Comparison of ENCODE assay signal across 8 cellular contexts in genomic region chr15:34987982-34988873, GRCh38. TPM values are rescaled to one million over a fixed set of nuclear protein-coding genes. Genes with fewer than 3 reads are reported as not detected.
DNase-seq lines count a peak whose midpoint lies in the region; ATAC-seq and TF ChIP-seq lines count a peak whose summit lies in the region.

Gene ZNF770, minus strand, starts transcription at chr15:34988287. Its CDS starts 4,853 bp downstream, at chr15:34983434.

- H3K27me3 Mint-ChIP-seq in T-cell: no peaks in the 10 kb centered on the region

- peak within 1 kb of the TSS; percentile 93 to 98 (median 97) for H3K4me3 Mint-ChIP-seq in T-cell

- H3K27ac ChIP-seq in adipose tissue (ENCODE audit: low read depth, low read length) (peak within 1 kb of the TSS; percentile 61), heart left ventricle (peak within 1 kb of the TSS; percentile 96 to 100 (median 98)), upper lobe of left lung (peak within 1 kb of the TSS; percentile 94 to 99 (median 98))

- H3K4me1 ChIP-seq in heart left ventricle (peaks cover 6 to 47% (median 38%) of the 10 kb centered on the region in 12 donors), upper lobe of left lung (peaks cover 29 to 49% (median 36%) of the 10 kb centered on the region in 4 donors)

- H3K9me3 Mint-ChIP-seq in T-cell: no peaks in the 10 kb centered on the region

- peak within 1 kb of the TSS; percentile 76 for H3K4me3 ChIP-seq in GM12865 (ENCODE audit: low read depth, low read length)
- H3K4me3 ChIP-seq in heart left ventricle: peak within 1 kb of the TSS; percentile 59 to 89 (median 82)
- peak within 1 kb of the TSS; percentile 56 to 91 (median 87) for H3K4me3 ChIP-seq in upper lobe of left lung

- peak in 1 of 4 donors; percentile 2 for TF ChIP-seq EP300 in upper lobe of left lung (IDR thresholded peaks at IDR 0.05)

- no peaks in the 10 kb centered on the region for H3K36me3 Mint-ChIP-seq in T-cell

- DNase-seq in GM12865 (ENCODE audit: low read depth) (peak; percentile 92), NCI-H1105 (lab: John Stamatoyannopoulos, UW) (peak; percentile 45), T-cell (peak; percentile 56 to 88 (median 74)), heart left ventricle (peak; percentile 79 to 91 (median 82)), posterior vena cava (ENCODE audit: low spot score) (peak; percentile 94), upper lobe of left lung (peak; percentile 77 to 96)

- no peak for TF ChIP-seq CTCF in GM12865 (IDR thresholded peaks at IDR 0.05; ENCODE audit: insufficient read depth, low read depth, low read length, missing control alignments)
- TF ChIP-seq CTCF in heart left ventricle (IDR thresholded peaks at IDR 0.05): no peak
- TF ChIP-seq CTCF in upper lobe of left lung (IDR thresholded peaks at IDR 0.05): peak in 2 of 6 experiments; percentile 12 to 47

- CTCF ChIA-PET in T-cell (lab: Charles Lee): interaction anchor here (0.6 to 2.6 kb wide), 6 partner anchors 10 to 19 kb away, joined by 3 to 65 read pairs (median 4); partner anchors contain the start of gene AQR (in 2 of the 2)

- H3K27me3 ChIP-seq in heart left ventricle: no peaks in the 10 kb centered on the region
- H3K27me3 ChIP-seq in upper lobe of left lung: no peaks in the 10 kb centered on the region

- POLR2A ChIA-PET in T-cell (lab: Charles Lee): interaction anchor here (0.5 to 1.7 kb wide), 6 partner anchors 14 to 952 kb away, joined by 3 to 23 read pairs (median 6); partner anchors contain the start of gene AQR (in 2 of the 2)

- H3K36me3 ChIP-seq in heart left ventricle (peaks cover 0 to 32% (median 10%) of the 10 kb centered on the region in 9 donors), upper lobe of left lung (peaks cover 0 to 14% (median 0%) of the 10 kb centered on the region in 4 donors)

- TF ChIP-seq POLR2A in heart left ventricle (IDR thresholded peaks at IDR 0.05) (peak in 1 of 2 donors; percentile 78), upper lobe of left lung (IDR thresholded peaks at IDR 0.05) (peak in 3 of 4 donors; percentile 77 to 92 (median 89))

- peak within 1 kb of the TSS; percentile 99 for H3K27ac Mint-ChIP-seq in T-cell

- peaks cover 34 to 51% (median 48%) of the 10 kb centered on the region in 3 donors for H3K4me1 Mint-ChIP-seq in T-cell

- H3K9me3 ChIP-seq in heart left ventricle (no peaks in the 10 kb centered on the region), upper lobe of left lung (no peaks in the 10 kb centered on the region)

- intact Hi-C loops in heart left ventricle (cut with DNase I): loop anchor here in 4 of 10 donors (1.0 to 2.0 kb wide), 2 partner anchors 19 kb away; partner anchors contain the start of gene AQR (in 4 of the 4)
- intact Hi-C loops in posterior vena cava (cut with DNase I): no loop called here

- ATAC-seq in HG02623 (IDR thresholded peaks at IDR 0.05; ENCODE audit: unreplicated experiment) (peak; percentile 65), T-cell (replicated peaks in 1 of 4) (peak; percentile 85 to 93 (median 86)), heart left ventricle (peak; percentile 88 to 95 (median 93)), upper lobe of left lung (ENCODE audit: low FRiP score in 2 of 2) (peak; percentile 97 to 99)

- 0 to 1% (median 0%) methylated on average over 63 of the region's 63 CpGs for WGBS in adipose tissue, 3 donors
- WGBS in heart left ventricle, 4 donors: 0 to 1% (median 0%) methylated on average over 34 to 63 of the region's 63 CpGs
- 0 to 1% methylated on average over 37 to 39 of the region's 63 CpGs for WGBS in upper lobe of left lung, 2 donors

RNA-seq across cellular contexts. Expression of gene ZNF770, which starts in this region (rescaled TPM):
- 10 to 100 TPM; 38.1 to 48.1 (median 44.5) TPM for total RNA-seq in T-cell
- 10 to 100 TPM in 1 of 3 donors, 1 to 10 TPM in 2; 6.2 to 10.5 (median 9.4) TPM for polyA plus RNA-seq in adipose tissue
- total RNA-seq in heart left ventricle: 10 to 100 TPM; 20.6 to 44.7 (median 39.1) TPM
- polyA plus RNA-seq in heart left ventricle: 10 to 100 TPM; 14.5 to 19.4 TPM
- total RNA-seq in posterior vena cava: 10 to 100 TPM; 29.7 to 30.7 TPM
- 10 to 100 TPM in 4 of 6 donors, 1 to 10 TPM in 2; 6.4 to 28.2 (median 21.7) TPM for total RNA-seq in upper lobe of left lung

Comparison
In these comparisons a context has a peak if more than half of its experiments do, and no peak if none do; other contexts are left out.
1. Peak in every context shown above with its lines: DNase-seq, ATAC-seq, H3K4me3 ChIP-seq and H3K27ac ChIP-seq.